8 cellular contexts compared by ENCODE assay signal in the genomic region with DNA sequence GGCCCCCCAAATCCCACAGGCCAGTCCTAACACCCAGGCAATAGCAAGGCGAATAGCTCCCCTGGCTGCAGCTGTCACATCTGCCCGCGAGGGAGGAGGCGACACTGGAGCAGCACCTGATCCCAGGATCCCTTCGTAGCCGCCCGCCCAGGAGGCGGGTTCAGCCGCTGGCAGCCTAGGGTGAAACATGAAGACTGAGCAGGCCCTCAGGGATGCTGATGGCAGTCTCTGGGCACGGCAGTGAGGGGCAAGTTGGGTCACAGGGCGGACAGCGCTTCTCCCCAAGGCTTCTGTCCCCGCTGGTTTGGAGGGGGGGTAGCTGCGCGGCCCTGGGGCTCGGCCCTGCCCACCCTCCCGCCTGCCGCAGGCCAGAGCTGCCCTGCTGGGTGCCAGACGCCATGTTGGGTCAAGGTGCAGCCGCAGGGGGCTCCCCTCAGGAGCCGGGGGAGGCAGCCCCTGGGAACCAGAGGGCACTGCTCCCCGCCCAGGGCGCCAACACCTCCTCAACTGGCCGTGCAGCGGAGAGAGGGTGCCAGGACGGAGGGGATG. TPM values are rescaled to one million over a fixed set of nuclear protein-coding genes. Genes with fewer than 3 reads are reported as not detected.
DNase-seq lines count a peak whose midpoint lies in the region; ATAC-seq and TF ChIP-seq lines count a peak whose summit lies in the region.

No MANE protein-coding gene starts in this region.

- H3K27me3 Mint-ChIP-seq in T-helper 17 cell = no peaks in the 10 kb centered on the region

- H3K4me3 ChIP-seq in foreskin fibroblast (ENCODE audit: low read depth in 1 of 2, low read length in 2 of 2) = peak overlapping the region; percentile 60 to 65

- TF ChIP-seq CTCF in foreskin fibroblast (IDR thresholded peaks at IDR 0.05; ENCODE audit: low read depth, low read length) = no peak
- TF ChIP-seq CTCF in GM20000 (IDR thresholded peaks at IDR 0.05; ENCODE audit: extremely low read depth, missing control alignments) = no peak

- no peaks in the 10 kb centered on the region for H3K36me3 Mint-ChIP-seq in T-helper 17 cell (ENCODE audit: low read depth)

- DNase-seq in NCI-H82 (lab: John Stamatoyannopoulos, UW) = peak; percentile 77
- no peak for DNase-seq in NCI-H82 treated with DMSO at 0.1 percent for 48 hours (lab: John Stamatoyannopoulos, UW; ENCODE audit: unreplicated experiment)
- DNase-seq in T-helper 17 cell = no peak
- peak in 1 of 2 donors; percentile 41 for DNase-seq in foreskin fibroblast
- DNase-seq in posterior cingulate gyrus = peak in 6 of 10 donors; percentile 31 to 91 (median 69)
- no peak for DNase-seq in GM20000 (ENCODE audit: low spot score)
- no peak for DNase-seq in SKM-1 (lab: John Stamatoyannopoulos, UW; ENCODE audit: unreplicated experiment)

- H3K27ac Mint-ChIP-seq in T-helper 17 cell = no peak overlapping the region

- no peaks in the 10 kb centered on the region for H3K9me3 ChIP-seq in T-helper 17 cell (ENCODE audit: control insufficient read depth, low read length, poor library complexity, severe bottlenecking)

- intact Hi-C loops in posterior cingulate gyrus (cut with DNase I) = loop anchor here (5.0 to 10.0 kb wide), 2 partner anchors 182 to 325 kb away; no protein-coding TSS in a partner anchor

- H3K4me3 Mint-ChIP-seq in T-helper 17 cell = peak overlapping the region; percentile 81

- ATAC-seq in T-helper 17 cell (no peak), HG03439 (IDR thresholded peaks at IDR 0.05; ENCODE audit: unreplicated experiment) (no peak)

- peaks cover 33% of the 10 kb centered on the region for H3K4me1 Mint-ChIP-seq in T-helper 17 cell

RNA-seq across cellular contexts. Expression of gene DNMT3A, which starts 1.9 kb away (rescaled TPM):
- 10 to 100 TPM; 62.8 to 67.6 TPM for total RNA-seq in T-helper 17 cell

Comparison
In these comparisons a context has a peak if more than half of its experiments do, and no peak if none do; other contexts are left out.
1. DNase-seq: peak in NCI-H82 (single experiment) and posterior cingulate gyrus (6 of 10); none in NCI-H82 treated with DMSO at 0.1 percent for 48 hours (single experiment), T-helper 17 cell (0 of 3), GM20000 (single experiment) and SKM-1 (single experiment).